In genomic region chr17:4474093-4474492, GRCh38 we compare ENCODE assay signal across 1 cellular context.
TF ChIP-seq lines count a peak whose summit lies in the region.

No MANE protein-coding gene starts in this region.

TF ChIP-seq in HepG2, 621 proteins besides CTCF, POLR2A, EP300 and RAD21:
- TF ChIP-seq MTA1 (CRISPR knock-in tag; IDR thresholded peaks at IDR 0.05; ENCODE audit: borderline replicate concordance): no peak
- TF ChIP-seq ZNF17 (CRISPR knock-in tag; IDR thresholded peaks at IDR 0.05): no peak
- TF ChIP-seq ZHX2 (IDR thresholded peaks at IDR 0.05; ENCODE audit: low read depth): no peak
- no peak for TF ChIP-seq ZHX2 (CRISPR knock-in tag; IDR thresholded peaks at IDR 0.05; ENCODE audit: borderline replicate concordance)
- no peak for TF ChIP-seq SETDB1 (CRISPR knock-in tag; IDR thresholded peaks at IDR 0.05; ENCODE audit: borderline replicate concordance)
